In genomic region chr3:46907960-46908293, GRCh38 we compare ENCODE assay signal across 26 cellular contexts. TPM values are rescaled to one million over a fixed set of nuclear protein-coding genes. Genes with fewer than 3 reads are reported as not detected.
"Had no signal": no experiment of that assay in that cellular context is flagged by ENCODE, and none has a peak within 500 bp of the region (broad histone marks: within the 10 kb centered on the region; RNA-seq: fewer than 3 reads in every experiment).

No MANE protein-coding gene starts in this region.

- FAIRE-seq: RCC 7860 had no signal

- H3K27me3 ChIP-seq: ascending aorta, body of pancreas had no signal

- H3K27ac ChIP-seq: body of pancreas had no signal

- ATAC-seq: activated CD8-positive, alpha-beta memory T cell treated with anti-CD3 and anti-CD28 coated beads, Interleukin-2, amount 10 ng/mL, durations not matched to agents 7 days and 5 days; activated naive CD4-positive, alpha-beta T cell treated with anti-CD3 and anti-CD28 coated beads, Interleukin-2, amount 50 U/mL, for 72 hours; activated naive CD8-positive, alpha-beta T cell treated with anti-CD3 and anti-CD28 coated beads, Interleukin-2, amount 50 U/mL, for 24 hours; body of pancreas; PC-3; T-helper 17 cell; WTC11 had no signal

- DNase-seq: activated CD4-positive, alpha-beta T cell treated with anti-CD3 and anti-CD28 coated beads for 48 hours; activated CD4-positive, alpha-beta T cell treated with anti-CD3 and anti-CD28 coated beads, Interleukin-2, amount 50 U/mL, for 4 hours; activated CD4-positive, CD25-positive, alpha-beta regulatory T cell treated with anti-CD3 and anti-CD28 coated beads, Interleukin-2, amount 50 U/mL, for 72 hours; activated CD8-positive, alpha-beta memory T cell treated with anti-CD3 and anti-CD28 coated beads, Interleukin-2, amount 10 ng/mL, durations not matched to agents 7 days and 5 days; activated effector memory CD4-positive, alpha-beta T cell treated with Interleukin-2 at 50 U/mL for 16 hours; activated naive CD4-positive, alpha-beta T cell; activated naive CD8-positive, alpha-beta T cell treated with anti-CD3 and anti-CD28 coated beads, Interleukin-2, amount 50 U/mL, for 24 hours; activated T-cell treated with anti-CD3 and anti-CD28 coated beads, Interleukin-2, amount 50 U/mL, for 24 hours; amniotic stem cell; NCI-H1092 treated with DMSO at 0.1 percent for 48 hours; NCI-H1417 treated with DMSO at 0.1 percent for 48 hours; NCI-H1694; NCI-H510A treated with DMSO at 0.1 percent for 48 hours; NCI-H69; SHP77 treated with DMSO at 0.1 percent for 48 hours; T-helper 17 cell; T-helper 9 cell had no signal

- H3K36me3 ChIP-seq: ascending aorta had no signal

- H3K4me3 ChIP-seq: body of pancreas had no signal

- H3K9me3 ChIP-seq: ascending aorta, body of pancreas had no signal

RNA-seq across cellular contexts. Expression of gene PTH1R, which starts 30.4 kb away (rescaled TPM):
- total RNA-seq: activated CD8-positive, alpha-beta memory T cell treated with anti-CD3 and anti-CD28 coated beads, Interleukin-2, amount 10 ng/mL, durations not matched to agents 7 days and 5 days; activated naive CD4-positive, alpha-beta T cell treated with anti-CD3 and anti-CD28 coated beads, Interleukin-2, amount 50 U/mL, for 72 hours; activated T-helper 1 cell treated with anti-CD3 and anti-CD28 coated beads, Interleukin-12 subunit alpha, Interleukin-12 subunit beta, Interleukin-2, Interleukin-4 antibody, amounts not matched to agents 30 ng/mL and 10 ng/mL and 1 ng/mL, durations not matched to agents 14 hours and 24 hours and 36 hours; bronchial epithelial cell; PC-3; SK-MEL-5; T-helper 17 cell had no signal

RNA-seq across cellular contexts. Expression of gene MYL3, which starts 44.7 kb away (rescaled TPM):
- total RNA-seq: activated CD8-positive, alpha-beta memory T cell treated with anti-CD3 and anti-CD28 coated beads, Interleukin-2, amount 10 ng/mL, durations not matched to agents 7 days and 5 days; activated naive CD4-positive, alpha-beta T cell treated with anti-CD3 and anti-CD28 coated beads, Interleukin-2, amount 50 U/mL, for 72 hours; activated T-helper 1 cell treated with anti-CD3 and anti-CD28 coated beads, Interleukin-12 subunit alpha, Interleukin-12 subunit beta, Interleukin-2, Interleukin-4 antibody, amounts not matched to agents 30 ng/mL and 10 ng/mL and 1 ng/mL, durations not matched to agents 14 hours and 24 hours and 36 hours; bronchial epithelial cell; PC-3; SK-MEL-5; T-helper 17 cell had no signal
